ENCODE assay signal across 11 cellular contexts in genomic region chr1:75338974-75339483, GRCh38.
DNase-seq lines count a peak whose midpoint lies in the region; ATAC-seq and TF ChIP-seq lines count a peak whose summit lies in the region.
"Had no signal": no experiment of that assay in that cellular context is flagged by ENCODE, and none has a peak within 500 bp of the region (broad histone marks: within the 10 kb centered on the region; RNA-seq: fewer than 3 reads in every experiment).

No MANE protein-coding gene starts in this region.

- in situ Hi-C loops in gastrocnemius medialis (cut with MboI; ENCODE audit: low sequenced_read_pairs in 4 of 4), result no loop called here

- TF ChIP-seq CTCF in gastrocnemius medialis (IDR thresholded peaks at IDR 0.05 in 4 of 5, conservative IDR thresholded peaks at IDR 0.05 in 1 of 5), result no peak

- no peaks in the 10 kb centered on the region for H3K36me3 ChIP-seq in gastrocnemius medialis
- H3K36me3 ChIP-seq in CD8-positive, alpha-beta memory T cell (ENCODE audit: insufficient read depth, low read length), result no peaks in the 10 kb centered on the region
- H3K36me3 ChIP-seq: suprapubic skin had no signal

- POLR2A ChIA-PET in CD8-positive, alpha-beta memory T cell (lab: Charles Lee), result no interaction called here

- H3K4me1 Mint-ChIP-seq in CD8-positive, alpha-beta memory T cell, result no peaks in the 10 kb centered on the region

- H3K4me3 ChIP-seq in gastrocnemius medialis, result no peak overlapping the region
- no peak overlapping the region for H3K4me3 ChIP-seq in CD8-positive, alpha-beta memory T cell (ENCODE audit: low read length)
- H3K4me3 ChIP-seq: suprapubic skin had no signal

- H3K27ac Mint-ChIP-seq in CD8-positive, alpha-beta memory T cell, result no peak overlapping the region

- DNase-seq in DMS153 (lab: John Stamatoyannopoulos, UW), result peak; percentile 72
- DNase-seq in DMS153 treated with DMSO at 0.1 percent for 48 hours (lab: John Stamatoyannopoulos, UW; ENCODE audit: unreplicated experiment), result no peak
- peak; percentile 57 for DNase-seq in NCI-H1417 treated with DMSO at 0.1 percent for 48 hours (lab: John Stamatoyannopoulos, UW)
- peak; percentile 11 to 13 for DNase-seq in gastrocnemius medialis
- no peak for DNase-seq in activated CD4-positive, CD25-positive, alpha-beta regulatory T cell (lab: John Stamatoyannopoulos, UW)
- DNase-seq in islet precursor cell, result no peak
- no peak for DNase-seq in CD8-positive, alpha-beta memory T cell
- DNase-seq: HCEC 1CT had no signal

- H3K27me3 Mint-ChIP-seq in CD8-positive, alpha-beta memory T cell, result no peaks in the 10 kb centered on the region

- H3K9me3 Mint-ChIP-seq in CD8-positive, alpha-beta memory T cell, result peaks cover 0 to 2% (median 0%) of the 10 kb centered on the region in 5 donors

- ATAC-seq in HG02840 (IDR thresholded peaks at IDR 0.05; ENCODE audit: low FRiP score, unreplicated experiment) (peak; percentile 93), gastrocnemius medialis (peak; percentile 82 to 88)

- no peaks in the 10 kb centered on the region for H3K36me3 Mint-ChIP-seq in CD8-positive, alpha-beta memory T cell

- TF ChIP-seq POLR2A in gastrocnemius medialis (IDR thresholded peaks at IDR 0.05), result no peak

- CTCF ChIA-PET in CD8-positive, alpha-beta memory T cell (lab: Charles Lee), result no interaction called here

- H3K27me3 ChIP-seq in gastrocnemius medialis, result no peaks in the 10 kb centered on the region
- H3K27me3 ChIP-seq in CD8-positive, alpha-beta memory T cell (ENCODE audit: insufficient read depth, low read length, poor library complexity, severe bottlenecking), result no peaks in the 10 kb centered on the region
- H3K27me3 ChIP-seq: suprapubic skin had no signal

- H3K27ac ChIP-seq in gastrocnemius medialis, result peak overlapping the region in 2 of 4 donors; percentile 14 to 39
- no peak overlapping the region for H3K27ac ChIP-seq in CD8-positive, alpha-beta memory T cell (ENCODE audit: low read depth, low read length)
- H3K27ac ChIP-seq: 22Rv1, suprapubic skin had no signal

- no peaks in the 10 kb centered on the region for H3K9me3 ChIP-seq in gastrocnemius medialis
- no peaks in the 10 kb centered on the region for H3K9me3 ChIP-seq in CD8-positive, alpha-beta memory T cell (ENCODE audit: low read length)
- H3K9me3 ChIP-seq: suprapubic skin had no signal

- intact Hi-C loops in gastrocnemius medialis (cut with DNase I; ENCODE audit: low total_unique reads), result no loop called here

- H3K4me1 ChIP-seq in gastrocnemius medialis, result peaks cover 10 to 20% of the 10 kb centered on the region in 2 donors
- no peaks in the 10 kb centered on the region for H3K4me1 ChIP-seq in CD8-positive, alpha-beta memory T cell (ENCODE audit: insufficient read depth, low read length)
- H3K4me1 ChIP-seq: suprapubic skin had no signal

- H3K4me3 Mint-ChIP-seq in CD8-positive, alpha-beta memory T cell, result no peak overlapping the region

Comparison
In these comparisons a context has a peak if more than half of its experiments do, and no peak if none do; other contexts are left out.
1. DNase-seq: peak in DMS153 (single experiment), NCI-H1417 treated with DMSO at 0.1 percent for 48 hours (single experiment) and gastrocnemius medialis (2 of 2); none in DMS153 treated with DMSO at 0.1 percent for 48 hours (single experiment), activated CD4-positive, CD25-positive, alpha-beta regulatory T cell (0 of 4), islet precursor cell (single experiment) and CD8-positive, alpha-beta memory T cell (0 of 5).